30 cellular contexts compared by ENCODE assay signal in genomic region chr11:76491644-76492043, GRCh38.
"Had no signal": no experiment of that assay in that cellular context is flagged by ENCODE, and none has a peak within 500 bp of the region (broad histone marks: within the 10 kb centered on the region; RNA-seq: fewer than 3 reads in every experiment).

No MANE protein-coding gene starts in this region.

- DNase-seq: activated B cell treated with CpG ODN at 0.5 μM for 24 hours; activated CD4-positive, alpha-beta T cell treated with anti-CD3 and anti-CD28 coated beads, Interleukin-2, amount 50 U/mL, for 1 hour; activated CD8-positive, alpha-beta T cell treated with anti-CD3 and anti-CD28 coated beads for 36 hours; activated naive CD8-positive, alpha-beta T cell treated with anti-CD3 and anti-CD28 coated beads, Interleukin-2, amount 50 U/mL, for 24 hours; activated T-cell treated with anti-CD3 and anti-CD28 coated beads, Interleukin-2, amount 50 U/mL, for 48 hours; amygdala; caudate nucleus; dermis blood vessel endothelial cell; effector CD4-positive, alpha-beta T cell; left cardiac atrium; left ventricle myocardium superior; naive thymus-derived CD4-positive, alpha-beta T cell; nucleus accumbens; psoas muscle; stimulated activated CD4-positive, alpha-beta T cell treated with anti-CD3 and anti-CD28 coated beads, Interleukin-1b, Interleukin-23, amount 100 ng/mL, for 48 hours; stimulated activated CD4-positive, alpha-beta T cell treated with anti-CD3 and anti-CD28 coated beads, Interleukin-4, amount 100 ng/mL, for 4 hours; stimulated activated CD8-positive, alpha-beta memory T cell treated with anti-CD3 and anti-CD28 coated beads, Interleukin-4, amount 100 ng/mL, for 48 hours; stimulated activated naive B cell treated with anti-CD40 and anti-IgM and Interleukin-4, amounts not matched to agents 10 μg/mL and 1 μg/mL and 100 μg/mL, for 72 hours; stomach; thyroid gland; upper lobe of left lung had no signal

- H3K4me1 Mint-ChIP-seq: activated naive CD8-positive, alpha-beta T cell treated with anti-CD3 and anti-CD28 coated beads, Interleukin-2, amount 50 U/mL, for 24 hours; mesothelial cell of epicardium; neural crest cell had no signal

- H2AFZ ChIP-seq: hepatocyte, parathyroid adenoma had no signal

- H3K79me2 ChIP-seq: hepatocyte, parathyroid adenoma had no signal

- H3K9me3 Mint-ChIP-seq: activated CD8-positive, alpha-beta T cell treated with anti-CD3 and anti-CD28 coated beads for 36 hours; activated naive CD4-positive, alpha-beta T cell treated with anti-CD3 and anti-CD28 coated beads, Interleukin-2, amount 50 U/mL, for 24 hours; activated naive CD8-positive, alpha-beta T cell treated with anti-CD3 and anti-CD28 coated beads, Interleukin-2, amount 50 U/mL, for 24 hours; activated T-helper 2 cell treated with anti-CD3 and anti-CD28 coated beads, Interferon-gamma antibody, Interleukin-2, Interleukin-4, amounts not matched to agents 10 μg/mL and 5 μg/mL and 100 μg/mL, durations not matched to agents 14 hours and 24 hours and 36 hours; naive thymus-derived CD4-positive, alpha-beta T cell; neural crest cell; stimulated activated naive B cell treated with anti-CD40 and anti-IgM and Interleukin-4, amounts not matched to agents 10 μg/mL and 1 μg/mL and 100 μg/mL, for 72 hours had no signal

- H3K9ac ChIP-seq: parathyroid adenoma had no signal

- H3K27ac Mint-ChIP-seq: activated B cell treated with CpG ODN at 0.5 μM for 24 hours; activated CD8-positive, alpha-beta T cell treated with anti-CD3 and anti-CD28 coated beads for 36 hours; activated naive CD4-positive, alpha-beta T cell treated with anti-CD3 and anti-CD28 coated beads, Interleukin-2, amount 50 U/mL, for 24 hours; activated naive CD8-positive, alpha-beta T cell treated with anti-CD3 and anti-CD28 coated beads, Interleukin-2, amount 50 U/mL, for 24 hours; activated T-helper 2 cell treated with anti-CD3 and anti-CD28 coated beads, Interferon-gamma antibody, Interleukin-2, Interleukin-4, amounts not matched to agents 10 μg/mL and 5 μg/mL and 100 μg/mL, durations not matched to agents 14 hours and 24 hours and 36 hours; mesothelial cell of epicardium; naive thymus-derived CD4-positive, alpha-beta T cell; stimulated activated naive B cell treated with anti-CD40 and anti-IgM and Interleukin-4, amounts not matched to agents 10 μg/mL and 1 μg/mL and 100 μg/mL, for 72 hours had no signal

- H3K4me3 ChIP-seq: gastroesophageal sphincter, hepatocyte, psoas muscle, smooth muscle cell, stomach, thyroid gland, upper lobe of left lung, vagina had no signal

- H3K4me2 ChIP-seq: hepatocyte, smooth muscle cell had no signal

- H3K4me1 ChIP-seq: gastroesophageal sphincter, parathyroid adenoma, psoas muscle, stomach, thyroid gland, upper lobe of left lung, vagina had no signal

- H3K27me3 ChIP-seq: gastroesophageal sphincter, hepatocyte, stomach, thyroid gland, upper lobe of left lung, vagina had no signal

- H3K27me3 Mint-ChIP-seq: activated B cell treated with CpG ODN at 0.5 μM for 24 hours; activated CD8-positive, alpha-beta T cell treated with anti-CD3 and anti-CD28 coated beads for 36 hours; activated naive CD4-positive, alpha-beta T cell treated with anti-CD3 and anti-CD28 coated beads, Interleukin-2, amount 50 U/mL, for 24 hours; activated naive CD8-positive, alpha-beta T cell treated with anti-CD3 and anti-CD28 coated beads, Interleukin-2, amount 50 U/mL, for 24 hours; naive thymus-derived CD4-positive, alpha-beta T cell; stimulated activated naive B cell treated with anti-CD40 and anti-IgM and Interleukin-4, amounts not matched to agents 10 μg/mL and 1 μg/mL and 100 μg/mL, for 72 hours had no signal

- H3K4me3 Mint-ChIP-seq: activated B cell treated with CpG ODN at 0.5 μM for 24 hours; activated CD8-positive, alpha-beta T cell treated with anti-CD3 and anti-CD28 coated beads for 36 hours; activated naive CD4-positive, alpha-beta T cell treated with anti-CD3 and anti-CD28 coated beads, Interleukin-2, amount 50 U/mL, for 24 hours; activated naive CD8-positive, alpha-beta T cell treated with anti-CD3 and anti-CD28 coated beads, Interleukin-2, amount 50 U/mL, for 24 hours; mesothelial cell of epicardium; naive thymus-derived CD4-positive, alpha-beta T cell; neural crest cell; stimulated activated naive B cell treated with anti-CD40 and anti-IgM and Interleukin-4, amounts not matched to agents 10 μg/mL and 1 μg/mL and 100 μg/mL, for 72 hours had no signal

- ATAC-seq: activated CD8-positive, alpha-beta T cell treated with anti-CD3 and anti-CD28 coated beads for 36 hours; activated naive CD8-positive, alpha-beta T cell treated with anti-CD3 and anti-CD28 coated beads, Interleukin-2, amount 50 U/mL, for 24 hours; gastroesophageal sphincter; left cardiac atrium; left ventricle myocardium superior; naive thymus-derived CD4-positive, alpha-beta T cell; psoas muscle; stimulated activated naive B cell treated with anti-CD40 and anti-IgM and Interleukin-4, amounts not matched to agents 10 μg/mL and 1 μg/mL and 100 μg/mL, for 72 hours had no signal

- H3K27ac ChIP-seq: gastroesophageal sphincter, hepatocyte, parathyroid adenoma, psoas muscle, stomach, thyroid gland, upper lobe of left lung, vagina had no signal
